In genomic region chr3:170360916-170361315, GRCh38 we compare ENCODE assay signal across 13 cellular contexts. TPM values are rescaled to one million over a fixed set of nuclear protein-coding genes. Genes with fewer than 3 reads are reported as not detected.
DNase-seq lines count a peak whose midpoint lies in the region; ATAC-seq, FAIRE-seq and TF ChIP-seq lines count a peak whose summit lies in the region.
"Had no signal": no experiment of that assay in that cellular context is flagged by ENCODE, and none has a peak within 500 bp of the region (broad histone marks: within the 10 kb centered on the region; RNA-seq: fewer than 3 reads in every experiment).

No MANE protein-coding gene starts in this region.

- no peak overlapping the region for H3K27ac ChIP-seq in DND-41 (ENCODE audit: low read length)
- peak overlapping the region; percentile 90 for H3K27ac ChIP-seq in endothelial cell of umbilical vein (ENCODE audit: insufficient read depth, low read depth, low read length)
- no peak overlapping the region for H3K27ac ChIP-seq in neural cell (ENCODE audit: low read length)
- H3K27ac ChIP-seq in lower lobe of right lung: no peak overlapping the region
- H3K27ac ChIP-seq: skin epidermis had no signal

- H3K9me2 ChIP-seq in neural cell (ENCODE audit: insufficient read depth, low read length): no peaks in the 10 kb centered on the region

- peaks cover 5% of the 10 kb centered on the region for H3F3A ChIP-seq in neural cell (ENCODE audit: insufficient read depth, low read length, poor library complexity, severe bottlenecking)

- no peak for DNase-seq in DND-41
- peak; percentile 47 for DNase-seq in NB4 (ENCODE audit: low read depth)
- no peak for DNase-seq in endothelial cell of umbilical vein (ENCODE audit: low read depth, low spot score)
- no peak for DNase-seq in UCSD-AML1 (lab: John Stamatoyannopoulos, UW; ENCODE audit: unreplicated experiment)
- DNase-seq in lower lobe of right lung: no peak
- DNase-seq in pons (ENCODE audit: low spot score): no peak
- DNase-seq: activated CD4-positive, alpha-beta T cell treated with anti-CD3 and anti-CD28 coated beads for 36 hours; activated naive CD4-positive, alpha-beta T cell treated with anti-CD3 and anti-CD28 coated beads, Interleukin-2, amount 10 ng/mL, durations not matched to agents 7 days and 5 days; effector CD8-positive, alpha-beta T cell; left colon had no signal

- H3K4me1 ChIP-seq in DND-41 (ENCODE audit: insufficient read depth, low read length): peaks cover 52% of the 10 kb centered on the region
- peaks cover 43% of the 10 kb centered on the region for H3K4me1 ChIP-seq in endothelial cell of umbilical vein (ENCODE audit: control insufficient read depth, extremely low read depth, insufficient read depth, low read length)
- peaks cover 73% of the 10 kb centered on the region for H3K4me1 ChIP-seq in lower lobe of right lung

- H2AFZ ChIP-seq in DND-41 (ENCODE audit: low read depth, low read length) (no peak overlapping the region), endothelial cell of umbilical vein (ENCODE audit: low read depth, low read length) (no peak overlapping the region), neural cell (ENCODE audit: low read depth, low read length) (no peak overlapping the region)

- TF ChIP-seq POLR2A in NB4 (IDR thresholded peaks at IDR 0.05; ENCODE audit: extremely low read depth, insufficient read length) (no peak), endothelial cell of umbilical vein (IDR thresholded peaks at IDR 0.05; ENCODE audit: low read depth, low read length) (peak; percentile 15)

- H3K9ac ChIP-seq in DND-41 (ENCODE audit: low read depth, low read length) (no peak overlapping the region), endothelial cell of umbilical vein (replicated peaks; ENCODE audit: extremely low read depth, insufficient read depth, low read length) (peak overlapping the region; percentile 98), neural cell (ENCODE audit: low read length) (no peak overlapping the region)

- H4K20me1 ChIP-seq in DND-41 (ENCODE audit: insufficient read depth, low read length) (no peaks in the 10 kb centered on the region), endothelial cell of umbilical vein (replicated peaks; ENCODE audit: control insufficient read depth, extremely low read depth, insufficient read depth, low read length) (peaks cover 5% of the 10 kb centered on the region), neural cell (ENCODE audit: insufficient read depth) (no peaks in the 10 kb centered on the region)

- H3K4me3 ChIP-seq in DND-41 (ENCODE audit: low read depth in 1 of 2, low read length in 2 of 2) (no peak overlapping the region), NB4 (ENCODE audit: low read depth, low read length) (peak overlapping the region; percentile 7), endothelial cell of umbilical vein (replicated peaks in 1 of 3; ENCODE audit: insufficient read depth in 1 of 3, low read depth in 1 of 3, low read length in 3 of 3) (peak overlapping the region; percentile 67 to 94 (median 86)), neural cell (ENCODE audit: low read length) (peak overlapping the region; percentile 95), lower lobe of right lung (no peak overlapping the region)

- H3K9me3 ChIP-seq in DND-41 (ENCODE audit: insufficient read depth, low read length, severe bottlenecking) (no peaks in the 10 kb centered on the region), endothelial cell of umbilical vein (replicated peaks; ENCODE audit: control insufficient read depth, insufficient read depth, low read length) (no peaks in the 10 kb centered on the region), neural cell (ENCODE audit: low read length) (no peaks in the 10 kb centered on the region), lower lobe of right lung (no peaks in the 10 kb centered on the region)

- peak overlapping the region; percentile 29; the same call in 1 of the 2 replicates for H3K4me2 ChIP-seq in DND-41 (ENCODE audit: insufficient read depth, low read length)
- peak overlapping the region; percentile 97 for H3K4me2 ChIP-seq in endothelial cell of umbilical vein (ENCODE audit: insufficient read depth, low read length)
- H3K4me2 ChIP-seq in neural cell (ENCODE audit: low read length): peak overlapping the region; percentile 37

- H3K36me3 ChIP-seq in DND-41 (ENCODE audit: insufficient read depth, low read length) (peaks cover 8% of the 10 kb centered on the region; the same call in 1 of the 2 replicates), endothelial cell of umbilical vein (ENCODE audit: control insufficient read depth in 2 of 2, extremely low read depth in 1 of 2, insufficient read depth in 2 of 2, low read length in 2 of 2) (peaks cover 2 to 14% of the 10 kb centered on the region in 2 experiments), neural cell (ENCODE audit: insufficient read depth, low read length) (peaks cover 6% of the 10 kb centered on the region), lower lobe of right lung (peaks cover 22% of the 10 kb centered on the region)

- TF ChIP-seq CTCF in DND-41 (IDR thresholded peaks at IDR 0.05; ENCODE audit: borderline replicate concordance, extremely low read depth, low read length, poor library complexity, severe bottlenecking) (no peak), NB4 (IDR thresholded peaks at IDR 0.05; ENCODE audit: low read depth, low read length) (no peak), endothelial cell of umbilical vein (IDR thresholded peaks at IDR 0.05; ENCODE audit: extremely low read depth in 1 of 2, insufficient read depth in 1 of 2, low read depth in 1 of 2, low read length in 2 of 2) (no peak), neural cell (IDR thresholded peaks at IDR 0.05; ENCODE audit: poor library complexity, severe bottlenecking) (no peak), lower lobe of right lung (IDR thresholded peaks at IDR 0.05) (no peak)

- H3K9me1 ChIP-seq in endothelial cell of umbilical vein (replicated peaks; ENCODE audit: control insufficient read depth, extremely low read depth, insufficient read depth, low read length): no peaks in the 10 kb centered on the region

- FAIRE-seq in endothelial cell of umbilical vein (lab: Jason Lieb, UNC): peak; percentile 52

- no TSS peak for BruUV-seq in endothelial cell of umbilical vein (replicated peaks; lab: Mats Ljungman, UMichigan)

- TF ChIP-seq RAD21 in neural cell (conservative IDR thresholded peaks at IDR 0.05): no peak

- CTCF ChIA-PET in endothelial cell of umbilical vein (lab: Charles Lee): interaction anchor here (0.9 to 1.6 kb wide), 7 partner anchors 10 to 451 kb away, joined by 3 to 6 read pairs (median 3); no protein-coding TSS in a partner anchor

- dilution Hi-C loops in endothelial cell of umbilical vein (cut with MboI; ENCODE audit: extremely low pct_ligation_motif_present, low sequenced_read_pairs): no loop called here

- intact Hi-C loops in endothelial cell of umbilical vein (cut with micrococcal nuclease): no loop called here
- intact Hi-C loops in lower lobe of right lung (cut with DNase I): no loop called here

- TF ChIP-seq EP300 in neural cell (conservative IDR thresholded peaks at IDR 0.05; ENCODE audit: poor library complexity, severe bottlenecking): no peak

- POLR2A ChIA-PET in endothelial cell of umbilical vein (lab: Charles Lee): interaction anchor here (0.6 to 1.0 kb wide), 5 partner anchors 8 to 49 kb away, joined by 3 to 6 read pairs (median 3); no protein-coding TSS in a partner anchor

- H3K27me3 ChIP-seq in DND-41 (ENCODE audit: insufficient read depth, low read length, poor library complexity): no peaks in the 10 kb centered on the region
- H3K27me3 ChIP-seq in endothelial cell of umbilical vein (ENCODE audit: control insufficient read depth in 2 of 2, insufficient read depth in 2 of 2, low read length in 2 of 2): no peaks in the 10 kb centered on the region
- H3K27me3 ChIP-seq in neural cell (ENCODE audit: insufficient read depth, low read depth, low read length): no peaks in the 10 kb centered on the region
- H3K27me3 ChIP-seq in lower lobe of right lung (ENCODE audit: low read depth): no peaks in the 10 kb centered on the region

- ATAC-seq in DND-41 (ENCODE audit: insufficient read depth, low read depth) (no peak), GM18498 (IDR thresholded peaks at IDR 0.05; ENCODE audit: unreplicated experiment) (no peak), lower lobe of right lung (no peak)
- ATAC-seq: activated CD4-positive, alpha-beta T cell treated with anti-CD3 and anti-CD28 coated beads for 36 hours; left colon had no signal

- H3K79me2 ChIP-seq in DND-41 (ENCODE audit: insufficient read depth, low read length) (peaks cover 8% of the 10 kb centered on the region), endothelial cell of umbilical vein (ENCODE audit: control insufficient read depth, insufficient read depth, low read length) (peaks cover 82% of the 10 kb centered on the region), neural cell (replicated peaks; ENCODE audit: insufficient read depth, low read length) (peaks cover 66% of the 10 kb centered on the region)

TF ChIP-seq in neural cell, 6 proteins besides CTCF, POLR2A, EP300 and RAD21 (continues in another document):
- TF ChIP-seq EZH2 (IDR thresholded peaks at IDR 0.05; ENCODE audit: borderline replicate concordance, insufficient read depth, low read length, poor library complexity, severe bottlenecking) (no peak), SMC3 (conservative IDR thresholded peaks at IDR 0.05; ENCODE audit: poor library complexity) (no peak), MXI1 (conservative IDR thresholded peaks at IDR 0.05; ENCODE audit: poor library complexity, severe bottlenecking) (no peak)

RNA-seq across cellular contexts. Expression of gene SKIL, which starts 3.4 kb away (rescaled TPM):
- total RNA-seq in endothelial cell of umbilical vein: 135 and 149 TPM in 2 replicates
- 13.2 and 18.4 TPM in 2 replicates for polyA plus RNA-seq in endothelial cell of umbilical vein
- polyA plus RNA-seq in endothelial cell of umbilical vein (2011; cell fraction: cytosol; rRNA removed): 20.2 and 22.9 TPM in 2 replicates
- polyA plus RNA-seq in endothelial cell of umbilical vein (2011; cell fraction: nucleus; rRNA removed): 69.3 and 85.9 TPM in 2 replicates
- polyA plus RNA-seq in endothelial cell of umbilical vein (2012): 83.5 and 84.7 TPM in 2 replicates
- polyA minus RNA-seq in endothelial cell of umbilical vein: 159 and 171 TPM in 2 replicates
- polyA minus RNA-seq in endothelial cell of umbilical vein (2011; cell fraction: cytosol; rRNA and poly(A)+ RNA removed): 65.2 TPM
- 125 and 167 TPM in 2 replicates for polyA minus RNA-seq in endothelial cell of umbilical vein (2011; cell fraction: nucleus; rRNA and poly(A)+ RNA removed)
- 32.6 and 36.9 TPM in 2 replicates for polyA plus RNA-seq in neural cell
- 176 and 194 TPM in 2 replicates for polyA minus RNA-seq in neural cell
- 86.7 TPM for total RNA-seq in lower lobe of right lung

RNA-seq across cellular contexts. Expression of gene CLDN11, which starts 57.8 kb away (rescaled TPM):
- total RNA-seq in endothelial cell of umbilical vein (344 and 395 TPM in 2 replicates), lower lobe of right lung (22.4 TPM)
- polyA plus RNA-seq in endothelial cell of umbilical vein (147 and 178 TPM in 2 replicates), neural cell (0.98 TPM in 1 of 2 replicates, not detected in the other)
- polyA plus RNA-seq in endothelial cell of umbilical vein (2011; cell fraction: cytosol; rRNA removed): 142 and 185 TPM in 2 replicates
- 63.2 and 65.1 TPM in 2 replicates for polyA plus RNA-seq in endothelial cell of umbilical vein (2011; cell fraction: nucleus; rRNA removed)
- 84.8 and 369 TPM in 2 replicates for polyA plus RNA-seq in endothelial cell of umbilical vein (2012)
- polyA minus RNA-seq in endothelial cell of umbilical vein (90.8 and 139 TPM in 2 replicates), neural cell (0.23 TPM in 1 of 2 replicates, not detected in the other)
- not detected for polyA minus RNA-seq in endothelial cell of umbilical vein (2011; cell fraction: cytosol; rRNA and poly(A)+ RNA removed)
- 35.4 and 38.8 TPM in 2 replicates for polyA minus RNA-seq in endothelial cell of umbilical vein (2011; cell fraction: nucleus; rRNA and poly(A)+ RNA removed)
- total RNA-seq: activated CD4-positive, alpha-beta T cell treated with anti-CD3 and anti-CD28 coated beads for 36 hours had no signal

Comparison
In these comparisons a context has a peak if more than half of its experiments do, and no peak if none do; other contexts are left out.
1. H3K4me2 ChIP-seq: peak in every context shown above with its lines; median percentile 97 in endothelial cell of umbilical vein; 37 in neural cell; 29 in DND-41.
2. H3K4me3 ChIP-seq: peak in NB4 (single experiment), endothelial cell of umbilical vein (3 of 3) and neural cell (single experiment); none in DND-41 (0 of 2) and lower lobe of right lung (single experiment).
3. RNA of gene CLDN11, which starts 57.8 kb away (total RNA-seq): 344 to 395 TPM in endothelial cell of umbilical vein; 22.4 TPM in lower lobe of right lung (single experiment); every median in the first group is over 10 times any median in the second.